Comparison of ENCODE assay signal across 1 cellular context in genomic region chr3:49410102-49410843, GRCh38.
A peak's percentile ranks its signal among the peaks of the same experiment; 100 is the strongest.
TF ChIP-seq lines count a peak whose summit lies in the region.

No MANE protein-coding gene starts in this region.

TF ChIP-seq in H1, 55 proteins besides CTCF, POLR2A, EP300 and RAD21:
- TF ChIP-seq KDM1A (IDR thresholded peaks at IDR 0.05; ENCODE audit: borderline replicate concordance, low read length) (0 out of 2 replicates have a peak, but pooled peaks have one; percentile 33), HDAC2 (IDR thresholded peaks at IDR 0.05; ENCODE audit: borderline replicate concordance in 1 of 2, low read depth in 2 of 2, low read length in 2 of 2) (no peak)
TF ChIP-seq in H1: peak in this region for 1.
